1 cellular context compared by ENCODE assay signal in genomic region chr14:89855961-89856360, GRCh38.
TF ChIP-seq lines count a peak whose summit lies in the region.

No MANE protein-coding gene starts in this region.

TF ChIP-seq in SK-N-SH, 30 proteins besides CTCF, POLR2A, EP300 and RAD21 (continued from another document):
- TF ChIP-seq REST (IDR thresholded peaks at IDR 0.05; ENCODE audit: low read depth, low read length) (no peak), USF1 (IDR thresholded peaks at IDR 0.05; ENCODE audit: borderline replicate concordance, low read depth) (no peak), POLR2AphosphoS5 (IDR thresholded peaks at IDR 0.05; ENCODE audit: low read depth, low read length) (no peak), MAX (IDR thresholded peaks at IDR 0.05; ENCODE audit: low read depth) (no peak), TCF12 (IDR thresholded peaks at IDR 0.05) (peak; percentile 71), YY1 (IDR thresholded peaks at IDR 0.05; ENCODE audit: low read depth) (no peak), RCOR1 (IDR thresholded peaks at IDR 0.05; ENCODE audit: low read length) (no peak), IRF3 (IDR thresholded peaks at IDR 0.05; ENCODE audit: low read depth, low read length) (no peak), NRF1 (IDR thresholded peaks at IDR 0.05; ENCODE audit: low read depth, low read length) (no peak), NFIC (IDR thresholded peaks at IDR 0.05; ENCODE audit: borderline replicate concordance) (peak; percentile 79), ZBTB33 (IDR thresholded peaks at IDR 0.05; ENCODE audit: borderline replicate concordance, low read depth) (no peak), TAF1 (IDR thresholded peaks at IDR 0.05; ENCODE audit: borderline replicate concordance, low read depth, low read length) (no peak)
